8 cellular contexts compared by ENCODE assay signal in the genomic region with DNA sequence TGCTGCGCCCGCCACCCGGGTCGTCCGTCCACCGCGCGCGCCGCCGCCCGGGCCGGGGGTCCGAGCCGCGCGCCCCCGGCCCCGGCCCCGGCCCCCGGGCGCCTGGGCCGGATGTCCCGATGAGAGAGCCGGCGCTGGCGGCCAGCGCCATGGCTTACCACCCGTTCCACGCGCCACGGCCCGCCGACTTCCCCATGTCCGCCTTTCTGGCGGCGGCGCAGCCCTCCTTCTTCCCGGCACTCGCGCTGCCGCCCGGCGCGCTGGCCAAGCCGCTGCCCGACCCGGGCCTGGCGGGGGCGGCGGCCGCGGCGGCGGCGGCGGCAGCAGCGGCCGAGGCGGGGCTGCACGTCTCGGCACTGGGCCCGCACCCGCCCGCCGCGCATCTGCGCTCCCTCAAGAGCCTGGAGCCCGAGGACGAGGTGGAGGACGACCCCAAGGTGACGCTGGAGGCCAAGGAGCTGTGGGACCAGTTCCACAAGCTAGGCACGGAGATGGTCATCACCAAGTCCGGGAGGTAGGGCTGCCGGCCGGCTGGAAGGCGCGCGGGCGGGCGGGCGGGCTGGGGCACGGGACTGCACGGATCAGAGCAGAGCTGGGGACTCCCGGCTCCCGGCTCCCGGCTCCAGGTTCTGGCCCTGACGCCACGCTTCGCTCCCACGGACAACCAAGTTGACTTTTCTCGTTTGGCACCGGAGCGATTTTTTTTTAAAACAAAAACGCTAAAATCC. TPM values are rescaled to one million over a fixed set of nuclear protein-coding genes. Genes with fewer than 3 reads are reported as not detected.
DNase-seq lines count a peak whose midpoint lies in the region; ATAC-seq and TF ChIP-seq lines count a peak whose summit lies in the region.

No MANE protein-coding gene starts in this region.

- peaks cover 0 to 8% of the 10 kb centered on the region in 2 experiments; a peak in 2 of 4 replicates for H3K79me1 ChIP-seq in IMR-90 (ENCODE audit: low read depth in 1 of 2, low read length in 2 of 2)

- POLR2A ChIA-PET in BJ (lab: Charles Lee) (interaction anchor here (0.7 kb wide), 1 partner anchor 192 kb away, joined by 6 read pairs; no protein-coding TSS in a partner anchor), IMR-90 (lab: Charles Lee; ENCODE audit: unreplicated experiment) (interaction anchor here (0.6 to 2.6 kb wide), 10 partner anchors 8 to 408 kb away, joined by 3 to 10 read pairs (median 4); no protein-coding TSS in a partner anchor)
- POLR2A ChIA-PET in naive thymus-derived CD8-positive, alpha-beta T cell (lab: Charles Lee) = no interaction called here

- peak overlapping the region; percentile 99; the same call in 1 of the 2 replicates for H3K14ac ChIP-seq in IMR-90 (replicated peaks; ENCODE audit: low read depth, low read length)

- no peak overlapping the region for H2AFZ ChIP-seq in IMR-90 (replicated peaks; ENCODE audit: low read length, poor library complexity)

- no peak overlapping the region for H3K4me2 ChIP-seq in IMR-90 (ENCODE audit: low read depth, low read length)

- H2BK15ac ChIP-seq in IMR-90 (ENCODE audit: low read depth, low read length) = no peak overlapping the region

- peak overlapping the region; percentile 91; the same call in 1 of the 2 replicates for H3K18ac ChIP-seq in IMR-90 (ENCODE audit: low read depth, low read length)

- H3K36me3 Mint-ChIP-seq in central memory CD8-positive, alpha-beta T cell (ENCODE audit: insufficient read depth) = peaks cover 17% of the 10 kb centered on the region
- H3K36me3 Mint-ChIP-seq in naive thymus-derived CD8-positive, alpha-beta T cell = peaks cover 0 to 5% (median 0%) of the 10 kb centered on the region in 3 donors

- peak overlapping the region; percentile 100 for H3K27ac ChIP-seq in IMR-90 (ENCODE audit: insufficient read depth, low read length)

- ATAC-seq in IMR-90 (ENCODE audit: low read depth) (no peak), HG03460 (IDR thresholded peaks at IDR 0.05; ENCODE audit: unreplicated experiment) (no peak), GM18511 (IDR thresholded peaks at IDR 0.05; ENCODE audit: unreplicated experiment) (no peak)
- ATAC-seq in central memory CD8-positive, alpha-beta T cell (replicated peaks; ENCODE audit: extremely low read depth, poor library complexity, severe bottlenecking) = no peak
- no peak for ATAC-seq in naive thymus-derived CD8-positive, alpha-beta T cell

- intact Hi-C loops in IMR-90 (cut with micrococcal nuclease) = loop anchor here (1.0 kb wide), 1 partner anchor 680 kb away; no protein-coding TSS in a partner anchor

- H3K9me3 ChIP-seq in IMR-90 (ENCODE audit: control insufficient read depth, insufficient read depth, low read length) = no peaks in the 10 kb centered on the region

- H2AK5ac ChIP-seq in IMR-90 (ENCODE audit: low read depth, low read length) = peak overlapping the region; percentile 68; the same call in 1 of the 2 replicates

- DNase-seq in BJ (ENCODE audit: low read depth) = no peak
- peak; percentile 40 for DNase-seq in IMR-90
- no peak for DNase-seq in central memory CD8-positive, alpha-beta T cell (ENCODE audit: low spot score in 2 of 2)
- no peak for DNase-seq in naive thymus-derived CD8-positive, alpha-beta T cell
- DNase-seq in stimulated activated CD4-positive, alpha-beta T cell treated with anti-CD3 and anti-CD28 coated beads, Interleukin-15, amount 100 ng/mL, for 24 hours = no peak
- no peak for DNase-seq in NCI-H128 (lab: John Stamatoyannopoulos, UW; ENCODE audit: unreplicated experiment)

- H3K27me3 ChIP-seq in BJ (ENCODE audit: control insufficient read depth, insufficient read depth, low read length) (no peaks in the 10 kb centered on the region), IMR-90 (ENCODE audit: control insufficient read depth, insufficient read depth, low read length) (no peaks in the 10 kb centered on the region)

- H3K9me3 Mint-ChIP-seq in central memory CD8-positive, alpha-beta T cell = no peaks in the 10 kb centered on the region
- peaks cover 0 to 2% (median 0%) of the 10 kb centered on the region in 9 donors for H3K9me3 Mint-ChIP-seq in naive thymus-derived CD8-positive, alpha-beta T cell

- H2BK5ac ChIP-seq in IMR-90 (ENCODE audit: low read depth, low read length, poor library complexity, severe bottlenecking) = peak overlapping the region; percentile 95

- H3K4me1 ChIP-seq in IMR-90 (ENCODE audit: control insufficient read depth, insufficient read depth, low read length) = peaks cover 7% of the 10 kb centered on the region

- H3K27me3 Mint-ChIP-seq in central memory CD8-positive, alpha-beta T cell = peaks cover 65% of the 10 kb centered on the region
- peaks cover 32 to 64% (median 47%) of the 10 kb centered on the region in 5 donors for H3K27me3 Mint-ChIP-seq in naive thymus-derived CD8-positive, alpha-beta T cell

- H3K9ac ChIP-seq in IMR-90 (ENCODE audit: low read depth, low read length) = peak overlapping the region; percentile 100

- H3K4me1 Mint-ChIP-seq in central memory CD8-positive, alpha-beta T cell = peaks cover 31% of the 10 kb centered on the region
- peaks cover 23 to 50% (median 49%) of the 10 kb centered on the region in 4 donors for H3K4me1 Mint-ChIP-seq in naive thymus-derived CD8-positive, alpha-beta T cell

- TF ChIP-seq POLR2A in IMR-90 (IDR thresholded peaks at IDR 0.05; ENCODE audit: low read depth, low read length) = no peak

- TF ChIP-seq RAD21 in IMR-90 (IDR thresholded peaks at IDR 0.05; ENCODE audit: low read length) = no peak

- H4K91ac ChIP-seq in IMR-90 (ENCODE audit: insufficient read depth, low read depth, low read length) = peak overlapping the region; percentile 71

- H3K4ac ChIP-seq in IMR-90 (ENCODE audit: low read depth, low read length) = peak overlapping the region; percentile 95

- H3K4me3 Mint-ChIP-seq in central memory CD8-positive, alpha-beta T cell = peak overlapping the region; percentile 71
- peak overlapping the region in 8 of 10 donors; percentile 43 to 83 (median 61) for H3K4me3 Mint-ChIP-seq in naive thymus-derived CD8-positive, alpha-beta T cell

- in situ Hi-C loops in IMR-90 (cut with MboI; ENCODE audit: low sequenced_read_pairs) = no loop called here

- no peak overlapping the region for H3K27ac Mint-ChIP-seq in central memory CD8-positive, alpha-beta T cell (ENCODE audit: low read depth)
- H3K27ac Mint-ChIP-seq in naive thymus-derived CD8-positive, alpha-beta T cell = peak overlapping the region in 1 of 10 donors; percentile 46

- BruUV-seq in IMR-90 (replicated peaks; lab: Mats Ljungman, UMichigan) = TSS peak; percentile 76

- CTCF ChIA-PET in BJ (lab: Yijun Ruan, JAX) = interaction anchor here (1.3 to 4.7 kb wide), 7 partner anchors 8 to 429 kb away, joined by 3 to 18 read pairs (median 5); no protein-coding TSS in a partner anchor
- CTCF ChIA-PET in IMR-90 (lab: Yijun Ruan, JAX) = interaction anchor here (1.1 to 1.7 kb wide), 2 partner anchors 10 to 12 kb away, joined by 4 read pairs; no protein-coding TSS in a partner anchor

- peak overlapping the region; percentile 76; the same call in 1 of the 2 replicates for H3K56ac ChIP-seq in IMR-90 (ENCODE audit: extremely low read depth, insufficient read depth, low read length)

- no peak overlapping the region for H2BK20ac ChIP-seq in IMR-90 (ENCODE audit: low read depth, low read length)

- peaks cover 41% of the 10 kb centered on the region for H4K20me1 ChIP-seq in IMR-90 (ENCODE audit: insufficient read depth, low read length)

- no peak overlapping the region for H2AK9ac ChIP-seq in IMR-90 (replicated peaks; ENCODE audit: low read depth, low read length, poor library complexity)

- H3K36me3 ChIP-seq in BJ (ENCODE audit: control insufficient read depth, insufficient read depth, low read length) (peaks cover 17% of the 10 kb centered on the region), IMR-90 (ENCODE audit: control insufficient read depth, insufficient read depth, low read length) (peaks cover 45% of the 10 kb centered on the region)

- TF ChIP-seq CTCF in BJ (IDR thresholded peaks at IDR 0.05; ENCODE audit: insufficient read depth, low read depth, low read length) = no peak
- TF ChIP-seq CTCF in IMR-90 (conservative IDR thresholded peaks at IDR 0.05; ENCODE audit: low read depth, low read length) = no peak

- dilution Hi-C loops in IMR-90 (cut with HindIII; ENCODE audit: low sequenced_read_pairs, unreplicated experiment) = no loop called here

- H2BK120ac ChIP-seq in IMR-90 (ENCODE audit: low read depth, low read length) = peak overlapping the region; percentile 54; the same call in 1 of the 2 replicates

- 0% methylated on average over 78 of the region's 95 CpGs; no CpG with 5 or more reads in 1 of the 2 experiments for WGBS in IMR-90 (ENCODE audit: extremely low coverage in 2 of 2, insufficient read length in 1 of 2), 2 experiments

- 0 out of 2 replicates have a peak overlapping the region, but pooled peaks have one; percentile 45 for H3K23ac ChIP-seq in IMR-90 (ENCODE audit: low read depth, low read length)

- H4K8ac ChIP-seq in IMR-90 (ENCODE audit: low read depth in 2 of 2, low read length in 2 of 2) = peak overlapping the region; percentile 62 to 69; a peak in 2 of 4 replicates

- no peak overlapping the region; the same call in 1 of the 2 replicates for H4K5ac ChIP-seq in IMR-90 (ENCODE audit: low read depth, low read length)

- H3K4me3 ChIP-seq in BJ (ENCODE audit: low read depth, low read length) = peak overlapping the region; percentile 78
- peak overlapping the region; percentile 98 for H3K4me3 ChIP-seq in IMR-90 (ENCODE audit: insufficient read depth, low read depth, low read length)

- H3K9me1 ChIP-seq in IMR-90 (ENCODE audit: insufficient read depth, low read length) = peaks cover 3% of the 10 kb centered on the region; the same call in 1 of the 2 replicates

TF ChIP-seq in IMR-90, 13 proteins besides CTCF, POLR2A, EP300 and RAD21:
- TF ChIP-seq MXI1 (IDR thresholded peaks at IDR 0.05; ENCODE audit: borderline replicate concordance, low read depth, low read length) (0 out of 2 replicates have a peak, but pooled peaks have one; percentile 4), MAZ (IDR thresholded peaks at IDR 0.05; ENCODE audit: borderline replicate concordance, low read depth, low read length) (no peak)

RNA-seq across cellular contexts. Expression of gene TBX2, which starts 0.6 kb away (rescaled TPM):
- polyA plus RNA-seq in BJ (2011; rRNA removed) (4.3 and 7.8 TPM in 2 replicates), IMR-90 (2012; rRNA removed) (64.1 and 69.2 TPM in 2 replicates)
- 8.2 and 9.0 TPM in 2 replicates for polyA minus RNA-seq in BJ (2011; rRNA and poly(A)+ RNA removed)
- 20.1 and 23.6 TPM in 2 replicates for total RNA-seq in IMR-90 (2012; rRNA removed)
- polyA plus RNA-seq in IMR-90 (2012; cell fraction: cytosol; rRNA removed) = 41.5 and 81.3 TPM in 2 replicates
- polyA plus RNA-seq in IMR-90 (2012; cell fraction: nucleus; rRNA removed; ENCODE audit: low replicate concordance) = 159 and 319 TPM in 2 replicates
- total RNA-seq in naive thymus-derived CD8-positive, alpha-beta T cell = under 1 TPM in 1 of 2 experiments, not detected in 1; 0.13 TPM
- not detected for polyA plus RNA-seq in naive thymus-derived CD8-positive, alpha-beta T cell

RNA-seq across cellular contexts. Expression of gene TBX4, which starts 52.0 kb away (rescaled TPM):
- 2.8 and 3.7 TPM in 2 replicates for polyA plus RNA-seq in BJ (2011; rRNA removed)
- polyA minus RNA-seq in BJ (2011; rRNA and poly(A)+ RNA removed) = 2.3 and 2.4 TPM in 2 replicates
- total RNA-seq in IMR-90 (2012; rRNA removed) = 0.28 TPM in 1 of 2 replicates, not detected in the other
- polyA plus RNA-seq in IMR-90 (2012; rRNA removed) = 0.05 TPM in 1 of 2 replicates, not detected in the other
- polyA plus RNA-seq in IMR-90 (2012; cell fraction: cytosol; rRNA removed) = 0.04 TPM in 1 of 2 replicates, not detected in the other
- polyA plus RNA-seq in IMR-90 (2012; cell fraction: nucleus; rRNA removed; ENCODE audit: low replicate concordance) = 0.12 and 0.23 TPM in 2 replicates
- total RNA-seq in naive thymus-derived CD8-positive, alpha-beta T cell = not detected
- polyA plus RNA-seq in naive thymus-derived CD8-positive, alpha-beta T cell = not detected
